Comparison of ENCODE assay signal across 16 cellular contexts in genomic region chr6:22295145-22295544, GRCh38. TPM values are rescaled to one million over a fixed set of nuclear protein-coding genes. Genes with fewer than 3 reads are reported as not detected.
DNase-seq lines count a peak whose midpoint lies in the region; ATAC-seq lines count a peak whose summit lies in the region.
"Had no signal": no experiment of that assay in that cellular context is flagged by ENCODE, and none has a peak within 500 bp of the region (broad histone marks: within the 10 kb centered on the region; RNA-seq: fewer than 3 reads in every experiment).

No MANE protein-coding gene starts in this region.

- no peaks in the 10 kb centered on the region for H3K9me2 ChIP-seq in GM23248 (ENCODE audit: insufficient read depth)

- H3K27me3 ChIP-seq in SJCRH30 (no peaks in the 10 kb centered on the region), GM23248 (replicated peaks; ENCODE audit: insufficient read depth) (no peaks in the 10 kb centered on the region)

- no peaks in the 10 kb centered on the region for H3K9me3 ChIP-seq in SJCRH30 (replicated peaks)
- H3K9me3 ChIP-seq in GM23248 (ENCODE audit: low read depth) = no peaks in the 10 kb centered on the region

- H3K27ac ChIP-seq in SJCRH30 (peak overlapping the region; percentile 7; the same call in 1 of the 2 replicates), GM23248 (no peak overlapping the region)
- H3K27ac ChIP-seq: 22Rv1 had no signal

- H3K4me3 ChIP-seq in SJCRH30 (peak overlapping the region; percentile 22), GM23248 (no peak overlapping the region)
- H3K4me3 ChIP-seq: K562 had no signal

- no peaks in the 10 kb centered on the region for H3F3A ChIP-seq in GM23248 (ENCODE audit: insufficient read depth)

- ATAC-seq in HG03521 (IDR thresholded peaks at IDR 0.05; ENCODE audit: unreplicated experiment) = no peak
- ATAC-seq: CD8-positive, alpha-beta T cell; K562; T-cell had no signal

- H3K79me2 ChIP-seq in GM23248 (ENCODE audit: insufficient read depth) = no peaks in the 10 kb centered on the region

- H4K20me1 ChIP-seq in GM23248 (ENCODE audit: insufficient read depth) = no peaks in the 10 kb centered on the region

- H3K4me2 ChIP-seq in GM23248 (ENCODE audit: unreplicated experiment) = no peak overlapping the region

- in situ Hi-C loops in GM23248 (cut with MboI) = no loop called here

- no peak overlapping the region for H3K9ac ChIP-seq in GM23248

- WGBS in GM23248 (ENCODE audit: low coverage in 1 of 2, low lambda C conversion rate in 2 of 2, missing lambda C conversion rate in 2 of 2), 2 experiments = 77 to 80% methylated on average over 9 of the region's 9 CpGs

- DNase-seq in DMS 273 (lab: John Stamatoyannopoulos, UW; ENCODE audit: unreplicated experiment) = peak; percentile 49
- DNase-seq in DMS 273 treated with DMSO at 0.1 percent for 48 hours (lab: John Stamatoyannopoulos, UW) = no peak
- peak; percentile 55 for DNase-seq in NCI-H146 (lab: John Stamatoyannopoulos, UW)
- DNase-seq in NCI-H524 treated with DMSO at 0.1 percent for 48 hours (lab: John Stamatoyannopoulos, UW) = peak; percentile 71
- DNase-seq in SJCRH30 = peak; percentile 65 to 79
- DNase-seq in GM23248 = no peak
- no peak for DNase-seq in NCI-H187 (lab: John Stamatoyannopoulos, UW)
- DNase-seq: CD8-positive, alpha-beta T cell; HFFc6; T-cell had no signal

- H2AFZ ChIP-seq in GM23248 = no peak overlapping the region

- H3K4me1 ChIP-seq in SJCRH30 (no peaks in the 10 kb centered on the region), GM23248 (ENCODE audit: insufficient read depth) (no peaks in the 10 kb centered on the region)

- no peaks in the 10 kb centered on the region for H3K36me3 ChIP-seq in SJCRH30
- no peaks in the 10 kb centered on the region for H3K36me3 ChIP-seq in GM23248 (ENCODE audit: low read depth)

RNA-seq across cellular contexts. Expression of gene PRL, which starts 1.7 kb away (rescaled TPM):
- 1.1 and 2.1 TPM in 2 replicates for total RNA-seq in SJCRH30 (2014; rRNA removed; shearing (Covaris generic))
- total RNA-seq in GM23248 (2014; rRNA removed; shearing (Covaris generic)) = not detected in 2 replicates
- 0.65 and 1.2 TPM in 2 replicates for polyA plus RNA-seq in GM23248 (2016; fragmentation: Nextera tagmentation; extraction: Ambion mirVana)
- total RNA-seq: H1, HFFc6, K562, SK-MEL-5 had no signal
- polyA plus RNA-seq: BJ, H1, K562 had no signal

Comparison
In these comparisons a context has a peak if more than half of its experiments do, and no peak if none do; other contexts are left out.
1. DNase-seq: peak in DMS 273 (single experiment), NCI-H146 (single experiment), NCI-H524 treated with DMSO at 0.1 percent for 48 hours (single experiment) and SJCRH30 (2 of 2); none in DMS 273 treated with DMSO at 0.1 percent for 48 hours (single experiment), GM23248 (single experiment) and NCI-H187 (0 of 2).